ENCODE assay signal across 13 cellular contexts in genomic region chr1:31830065-31830464, GRCh38. TPM values are rescaled to one million over a fixed set of nuclear protein-coding genes. Genes with fewer than 3 reads are reported as not detected.
"Had no signal": no experiment of that assay in that cellular context is flagged by ENCODE, and none has a peak within 500 bp of the region (broad histone marks: within the 10 kb centered on the region; RNA-seq: fewer than 3 reads in every experiment).

No MANE protein-coding gene starts in this region.

- FAIRE-seq: islet of Langerhans had no signal

- H3K27ac ChIP-seq: prostate gland, skin epidermis had no signal

- H3K4me1 ChIP-seq: prostate gland had no signal

- H3K4me3 ChIP-seq: prostate gland, skin epidermis had no signal

- H3K9me3 ChIP-seq: prostate gland had no signal

- ATAC-seq: activated CD4-positive, CD25-positive, alpha-beta regulatory T cell treated with anti-CD3 and anti-CD28 coated beads, Interleukin-2, amount 50 U/mL, for 24 hours had no signal

- H3K36me3 ChIP-seq: prostate gland had no signal

- DNase-seq: activated CD4-positive, alpha-beta T cell treated with anti-CD3 and anti-CD28 coated beads, Interleukin-2, amount 10 ng/mL, durations not matched to agents 7 days and 5 days; effector memory CD4-positive, alpha-beta T cell; foreskin fibroblast; hippocampal formation; mammary epithelial cell; nephron progenitor cell; right cardiac atrium; trophoblast cell had no signal

RNA-seq across cellular contexts. Expression of gene SPOCD1, which starts 14.2 kb away (rescaled TPM):
- total RNA-seq: activated CD8-positive, alpha-beta memory T cell treated with anti-CD3 and anti-CD28 coated beads for 36 hours had no signal
